ENCODE assay signal across 1 cellular context in the genomic region with DNA sequence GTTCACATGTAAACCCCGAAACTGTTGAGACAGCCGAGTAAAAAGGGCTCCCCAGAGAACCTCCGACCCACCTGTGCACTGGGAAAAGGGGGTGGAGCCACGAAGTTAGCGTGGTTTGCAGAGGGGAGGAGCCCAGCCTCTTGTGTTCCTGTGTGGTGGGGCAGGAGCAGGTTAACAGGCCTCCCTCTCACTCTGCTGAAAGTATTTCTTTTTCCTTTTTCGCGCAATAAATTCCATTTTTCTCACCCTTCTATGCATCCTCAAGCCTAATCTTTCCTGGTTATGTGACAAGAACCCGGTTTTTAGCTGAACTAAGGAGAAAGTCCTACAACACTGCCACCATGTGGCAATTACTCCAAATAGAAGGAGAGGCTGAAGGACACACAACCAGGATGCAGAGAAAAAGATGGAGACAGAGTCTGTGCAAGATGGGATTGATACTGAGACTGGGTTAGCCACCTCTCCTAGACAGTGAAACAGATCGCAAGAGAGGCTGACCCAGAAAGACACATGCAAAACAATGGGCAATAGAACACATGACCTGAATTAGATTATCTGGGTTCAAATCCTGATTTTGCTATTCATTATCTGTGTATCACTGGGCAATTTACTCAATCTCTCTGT.
A peak's percentile ranks its signal among the peaks of the same experiment; 100 is the strongest.
TF ChIP-seq lines count a peak whose summit lies in the region.

No MANE protein-coding gene starts in this region.

TF ChIP-seq in HepG2, 621 proteins besides CTCF, POLR2A, EP300 and RAD21 (continued from another document and continues in another):
- TF ChIP-seq MAZ (IDR thresholded peaks at IDR 0.05; ENCODE audit: borderline replicate concordance, low read depth, low read length) (no peak), MAZ (CRISPR knock-in tag; IDR thresholded peaks at IDR 0.05; ENCODE audit: low read depth) (no peak), ZFP1 (CRISPR knock-in tag; IDR thresholded peaks at IDR 0.05) (0 out of 2 replicates have a peak, but pooled peaks have one; percentile 20), NFYB (CRISPR knock-in tag; IDR thresholded peaks at IDR 0.05) (no peak), KDM3A (CRISPR knock-in tag; IDR thresholded peaks at IDR 0.05; ENCODE audit: low read depth) (peak; percentile 53; the same call in 1 of the 2 replicates), NAIF1 (CRISPR knock-in tag; IDR thresholded peaks at IDR 0.05; ENCODE audit: borderline replicate concordance) (no peak), ZNF768 (CRISPR knock-in tag; IDR thresholded peaks at IDR 0.05) (no peak), ASH2L (IDR thresholded peaks at IDR 0.05; ENCODE audit: insufficient read length, low read depth, low read length) (peak; percentile 46), GATAD2A (CRISPR knock-in tag; IDR thresholded peaks at IDR 0.05) (no peak; the same call in 1 of the 2 replicates), ZNF879 (CRISPR knock-in tag; IDR thresholded peaks at IDR 0.05) (no peak), WIZ (CRISPR knock-in tag; IDR thresholded peaks at IDR 0.05) (no peak), SIX1 (CRISPR knock-in tag; IDR thresholded peaks at IDR 0.05; ENCODE audit: borderline replicate concordance) (no peak), MAFK (conservative IDR thresholded peaks at IDR 0.05 in 1 of 2, IDR thresholded peaks at IDR 0.05 in 1 of 2; ENCODE audit: low read length in 2 of 2) (peak in 1 of 2 experiments; percentile 22; a peak in 1 of 4 replicates), BCL6 (CRISPR knock-in tag; IDR thresholded peaks at IDR 0.05) (no peak), SALL1 (CRISPR knock-in tag; IDR thresholded peaks at IDR 0.05) (peak; percentile 32; the same call in 1 of the 2 replicates), ZNF564 (CRISPR knock-in tag; IDR thresholded peaks at IDR 0.05) (no peak), ZNF160 (CRISPR knock-in tag; IDR thresholded peaks at IDR 0.05) (no peak), ZFP36L1 (CRISPR knock-in tag; IDR thresholded peaks at IDR 0.05) (peak; percentile 29; the same call in 1 of the 2 replicates), ZEB1 (IDR thresholded peaks at IDR 0.05; ENCODE audit: insufficient replicate concordance, low read depth) (no peak), RFX3 (CRISPR knock-in tag; IDR thresholded peaks at IDR 0.05) (no peak), CENPX (CRISPR knock-in tag; IDR thresholded peaks at IDR 0.05) (no peak), PCBP2 (optimal IDR thresholded peaks at IDR 0.05; ENCODE audit: low read depth, low read length, poor library complexity, severe bottlenecking) (no peak), MLLT10 (CRISPR knock-in tag; IDR thresholded peaks at IDR 0.05) (no peak), PAF1 (CRISPR knock-in tag; IDR thresholded peaks at IDR 0.05) (no peak), RARA (CRISPR knock-in tag; IDR thresholded peaks at IDR 0.05) (no peak), KAT8 (CRISPR knock-in tag; IDR thresholded peaks at IDR 0.05) (peak; percentile 43; the same call in 1 of the 2 replicates)
- TF ChIP-seq, protein P1, sequence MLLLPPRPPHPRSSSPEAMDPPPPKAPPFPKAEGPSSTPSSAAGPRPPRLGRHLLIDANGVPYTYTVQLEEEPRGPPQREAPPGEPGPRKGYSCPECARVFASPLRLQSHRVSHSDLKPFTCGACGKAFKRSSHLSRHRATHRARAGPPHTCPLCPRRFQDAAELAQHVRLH (CRISPR knock-in tag; IDR thresholded peaks at IDR 0.05; ENCODE audit: borderline replicate concordance, low read depth) = peak; percentile 65; the same call in 1 of the 2 replicates
- TF ChIP-seq, protein P2, sequence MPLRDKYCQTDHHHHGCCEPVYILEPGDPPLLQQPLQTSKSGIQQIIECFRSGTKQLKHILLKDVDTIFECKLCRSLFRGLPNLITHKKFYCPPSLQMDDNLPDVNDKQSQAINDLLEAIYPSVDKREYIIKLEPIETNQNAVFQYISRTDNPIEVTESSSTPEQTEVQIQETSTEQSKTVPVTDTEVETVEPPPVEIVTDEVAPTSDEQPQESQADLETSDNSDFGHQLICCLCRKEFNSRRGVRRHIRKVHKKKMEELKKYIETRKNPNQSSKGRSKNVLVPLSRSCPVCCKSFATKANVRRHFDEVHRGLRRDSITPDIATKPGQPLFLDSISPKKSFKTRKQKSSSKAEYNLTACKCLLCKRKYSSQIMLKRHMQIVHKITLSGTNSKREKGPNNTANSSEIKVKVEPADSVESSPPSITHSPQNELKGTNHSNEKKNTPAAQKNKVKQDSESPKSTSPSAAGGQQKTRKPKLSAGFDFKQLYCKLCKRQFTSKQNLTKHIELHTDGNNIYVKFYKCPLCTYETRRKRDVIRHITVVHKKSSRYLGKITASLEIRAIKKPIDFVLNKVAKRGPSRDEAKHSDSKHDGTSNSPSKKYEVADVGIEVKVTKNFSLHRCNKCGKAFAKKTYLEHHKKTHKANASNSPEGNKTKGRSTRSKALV (CRISPR knock-in tag; IDR thresholded peaks at IDR 0.05) = no peak
- TF ChIP-seq, protein P3, sequence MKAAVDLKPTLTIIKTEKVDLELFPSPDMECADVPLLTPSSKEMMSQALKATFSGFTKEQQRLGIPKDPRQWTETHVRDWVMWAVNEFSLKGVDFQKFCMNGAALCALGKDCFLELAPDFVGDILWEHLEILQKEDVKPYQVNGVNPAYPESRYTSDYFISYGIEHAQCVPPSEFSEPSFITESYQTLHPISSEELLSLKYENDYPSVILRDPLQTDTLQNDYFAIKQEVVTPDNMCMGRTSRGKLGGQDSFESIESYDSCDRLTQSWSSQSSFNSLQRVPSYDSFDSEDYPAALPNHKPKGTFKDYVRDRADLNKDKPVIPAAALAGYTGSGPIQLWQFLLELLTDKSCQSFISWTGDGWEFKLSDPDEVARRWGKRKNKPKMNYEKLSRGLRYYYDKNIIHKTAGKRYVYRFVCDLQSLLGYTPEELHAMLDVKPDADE (CRISPR knock-in tag; IDR thresholded peaks at IDR 0.05) = no peak
- TF ChIP-seq, protein P4, sequence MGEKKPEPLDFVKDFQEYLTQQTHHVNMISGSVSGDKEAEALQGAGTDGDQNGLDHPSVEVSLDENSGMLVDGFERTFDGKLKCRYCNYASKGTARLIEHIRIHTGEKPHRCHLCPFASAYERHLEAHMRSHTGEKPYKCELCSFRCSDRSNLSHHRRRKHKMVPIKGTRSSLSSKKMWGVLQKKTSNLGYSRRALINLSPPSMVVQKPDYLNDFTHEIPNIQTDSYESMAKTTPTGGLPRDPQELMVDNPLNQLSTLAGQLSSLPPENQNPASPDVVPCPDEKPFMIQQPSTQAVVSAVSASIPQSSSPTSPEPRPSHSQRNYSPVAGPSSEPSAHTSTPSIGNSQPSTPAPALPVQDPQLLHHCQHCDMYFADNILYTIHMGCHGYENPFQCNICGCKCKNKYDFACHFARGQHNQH (CRISPR knock-in tag; IDR thresholded peaks at IDR 0.05) = 0 out of 2 replicates have a peak, but pooled peaks have one; percentile 26
- TF ChIP-seq, protein P5, sequence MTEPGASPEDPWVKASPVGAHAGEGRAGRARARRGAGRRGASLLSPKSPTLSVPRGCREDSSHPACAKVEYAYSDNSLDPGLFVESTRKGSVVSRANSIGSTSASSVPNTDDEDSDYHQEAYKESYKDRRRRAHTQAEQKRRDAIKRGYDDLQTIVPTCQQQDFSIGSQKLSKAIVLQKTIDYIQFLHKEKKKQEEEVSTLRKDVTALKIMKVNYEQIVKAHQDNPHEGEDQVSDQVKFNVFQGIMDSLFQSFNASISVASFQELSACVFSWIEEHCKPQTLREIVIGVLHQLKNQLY (CRISPR knock-in tag; IDR thresholded peaks at IDR 0.05) = no peak
- TF ChIP-seq, protein P6, sequence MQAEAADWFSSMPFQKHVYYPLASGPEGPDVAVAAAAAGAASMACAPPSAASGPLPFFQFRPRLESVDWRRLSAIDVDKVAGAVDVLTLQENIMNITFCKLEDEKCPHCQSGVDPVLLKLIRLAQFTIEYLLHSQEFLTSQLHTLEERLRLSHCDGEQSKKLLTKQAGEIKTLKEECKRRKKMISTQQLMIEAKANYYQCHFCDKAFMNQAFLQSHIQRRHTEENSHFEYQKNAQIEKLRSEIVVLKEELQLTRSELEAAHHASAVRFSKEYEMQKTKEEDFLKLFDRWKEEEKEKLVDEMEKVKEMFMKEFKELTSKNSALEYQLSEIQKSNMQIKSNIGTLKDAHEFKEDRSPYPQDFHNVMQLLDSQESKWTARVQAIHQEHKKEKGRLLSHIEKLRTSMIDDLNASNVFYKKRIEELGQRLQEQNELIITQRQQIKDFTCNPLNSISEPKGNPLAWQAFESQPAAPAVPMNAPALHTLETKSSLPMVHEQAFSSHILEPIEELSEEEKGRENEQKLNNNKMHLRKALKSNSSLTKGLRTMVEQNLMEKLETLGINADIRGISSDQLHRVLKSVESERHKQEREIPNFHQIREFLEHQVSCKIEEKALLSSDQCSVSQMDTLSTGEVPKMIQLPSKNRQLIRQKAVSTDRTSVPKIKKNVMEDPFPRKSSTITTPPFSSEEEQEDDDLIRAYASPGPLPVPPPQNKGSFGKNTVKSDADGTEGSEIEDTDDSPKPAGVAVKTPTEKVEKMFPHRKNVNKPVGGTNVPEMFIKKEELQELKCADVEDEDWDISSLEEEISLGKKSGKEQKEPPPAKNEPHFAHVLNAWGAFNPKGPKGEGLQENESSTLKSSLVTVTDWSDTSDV (CRISPR knock-in tag; IDR thresholded peaks at IDR 0.05) = no peak
- TF ChIP-seq, protein P7, sequence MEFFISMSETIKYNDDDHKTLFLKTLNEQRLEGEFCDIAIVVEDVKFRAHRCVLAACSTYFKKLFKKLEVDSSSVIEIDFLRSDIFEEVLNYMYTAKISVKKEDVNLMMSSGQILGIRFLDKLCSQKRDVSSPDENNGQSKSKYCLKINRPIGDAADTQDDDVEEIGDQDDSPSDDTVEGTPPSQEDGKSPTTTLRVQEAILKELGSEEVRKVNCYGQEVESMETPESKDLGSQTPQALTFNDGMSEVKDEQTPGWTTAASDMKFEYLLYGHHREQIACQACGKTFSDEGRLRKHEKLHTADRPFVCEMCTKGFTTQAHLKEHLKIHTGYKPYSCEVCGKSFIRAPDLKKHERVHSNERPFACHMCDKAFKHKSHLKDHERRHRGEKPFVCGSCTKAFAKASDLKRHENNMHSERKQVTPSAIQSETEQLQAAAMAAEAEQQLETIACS (CRISPR knock-in tag; IDR thresholded peaks at IDR 0.05) = no peak
- TF ChIP-seq, protein P8, sequence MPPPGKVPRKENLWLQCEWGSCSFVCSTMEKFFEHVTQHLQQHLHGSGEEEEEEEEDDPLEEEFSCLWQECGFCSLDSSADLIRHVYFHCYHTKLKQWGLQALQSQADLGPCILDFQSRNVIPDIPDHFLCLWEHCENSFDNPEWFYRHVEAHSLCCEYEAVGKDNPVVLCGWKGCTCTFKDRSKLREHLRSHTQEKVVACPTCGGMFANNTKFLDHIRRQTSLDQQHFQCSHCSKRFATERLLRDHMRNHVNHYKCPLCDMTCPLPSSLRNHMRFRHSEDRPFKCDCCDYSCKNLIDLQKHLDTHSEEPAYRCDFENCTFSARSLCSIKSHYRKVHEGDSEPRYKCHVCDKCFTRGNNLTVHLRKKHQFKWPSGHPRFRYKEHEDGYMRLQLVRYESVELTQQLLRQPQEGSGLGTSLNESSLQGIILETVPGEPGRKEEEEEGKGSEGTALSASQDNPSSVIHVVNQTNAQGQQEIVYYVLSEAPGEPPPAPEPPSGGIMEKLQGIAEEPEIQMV (CRISPR knock-in tag; IDR thresholded peaks at IDR 0.05; ENCODE audit: low read depth) = no peak
- TF ChIP-seq, protein P9, sequence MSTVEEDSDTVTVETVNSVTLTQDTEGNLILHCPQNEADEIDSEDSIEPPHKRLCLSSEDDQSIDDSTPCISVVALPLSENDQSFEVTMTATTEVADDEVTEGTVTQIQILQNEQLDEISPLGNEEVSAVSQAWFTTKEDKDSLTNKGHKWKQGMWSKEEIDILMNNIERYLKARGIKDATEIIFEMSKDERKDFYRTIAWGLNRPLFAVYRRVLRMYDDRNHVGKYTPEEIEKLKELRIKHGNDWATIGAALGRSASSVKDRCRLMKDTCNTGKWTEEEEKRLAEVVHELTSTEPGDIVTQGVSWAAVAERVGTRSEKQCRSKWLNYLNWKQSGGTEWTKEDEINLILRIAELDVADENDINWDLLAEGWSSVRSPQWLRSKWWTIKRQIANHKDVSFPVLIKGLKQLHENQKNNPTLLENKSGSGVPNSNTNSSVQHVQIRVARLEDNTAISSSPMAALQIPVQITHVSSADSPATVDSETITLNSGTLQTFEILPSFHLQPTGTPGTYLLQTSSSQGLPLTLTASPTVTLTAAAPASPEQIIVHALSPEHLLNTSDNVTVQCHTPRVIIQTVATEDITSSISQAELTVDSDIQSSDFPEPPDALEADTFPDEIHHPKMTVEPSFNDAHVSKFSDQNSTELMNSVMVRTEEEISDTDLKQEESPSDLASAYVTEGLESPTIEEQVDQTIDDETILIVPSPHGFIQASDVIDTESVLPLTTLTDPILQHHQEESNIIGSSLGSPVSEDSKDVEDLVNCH (CRISPR knock-in tag; IDR thresholded peaks at IDR 0.05) = no peak
- TF ChIP-seq, protein P10, sequence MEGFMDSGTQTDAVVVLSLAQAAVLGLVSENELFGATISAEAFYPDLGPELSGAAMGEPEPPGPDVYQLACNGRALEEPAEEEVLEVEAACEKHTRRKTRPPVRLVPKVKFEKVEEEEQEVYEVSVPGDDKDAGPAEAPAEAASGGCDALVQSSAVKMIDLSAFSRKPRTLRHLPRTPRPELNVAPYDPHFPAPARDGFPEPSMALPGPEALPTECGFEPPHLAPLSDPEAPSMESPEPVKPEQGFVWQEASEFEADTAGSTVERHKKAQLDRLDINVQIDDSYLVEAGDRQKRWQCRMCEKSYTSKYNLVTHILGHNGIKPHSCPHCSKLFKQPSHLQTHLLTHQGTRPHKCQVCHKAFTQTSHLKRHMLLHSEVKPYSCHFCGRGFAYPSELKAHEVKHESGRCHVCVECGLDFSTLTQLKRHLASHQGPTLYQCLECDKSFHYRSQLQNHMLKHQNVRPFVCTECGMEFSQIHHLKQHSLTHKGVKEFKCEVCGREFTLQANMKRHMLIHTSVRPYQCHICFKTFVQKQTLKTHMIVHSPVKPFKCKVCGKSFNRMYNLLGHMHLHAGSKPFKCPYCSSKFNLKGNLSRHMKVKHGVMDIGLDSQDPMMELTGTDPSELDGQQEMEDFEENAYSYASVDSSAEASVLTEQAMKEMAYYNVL (CRISPR knock-in tag; IDR thresholded peaks at IDR 0.05; ENCODE audit: borderline replicate concordance) = no peak
- TF ChIP-seq, protein P11, sequence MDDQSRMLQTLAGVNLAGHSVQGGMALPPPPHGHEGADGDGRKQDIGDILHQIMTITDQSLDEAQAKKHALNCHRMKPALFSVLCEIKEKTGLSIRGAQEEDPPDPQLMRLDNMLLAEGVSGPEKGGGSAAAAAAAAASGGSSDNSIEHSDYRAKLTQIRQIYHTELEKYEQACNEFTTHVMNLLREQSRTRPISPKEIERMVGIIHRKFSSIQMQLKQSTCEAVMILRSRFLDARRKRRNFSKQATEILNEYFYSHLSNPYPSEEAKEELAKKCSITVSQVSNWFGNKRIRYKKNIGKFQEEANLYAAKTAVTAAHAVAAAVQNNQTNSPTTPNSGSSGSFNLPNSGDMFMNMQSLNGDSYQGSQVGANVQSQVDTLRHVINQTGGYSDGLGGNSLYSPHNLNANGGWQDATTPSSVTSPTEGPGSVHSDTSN (CRISPR knock-in tag; IDR thresholded peaks at IDR 0.05; ENCODE audit: borderline replicate concordance) = no peak
